Comparison of ENCODE assay signal across 32 cellular contexts in the genomic region with DNA sequence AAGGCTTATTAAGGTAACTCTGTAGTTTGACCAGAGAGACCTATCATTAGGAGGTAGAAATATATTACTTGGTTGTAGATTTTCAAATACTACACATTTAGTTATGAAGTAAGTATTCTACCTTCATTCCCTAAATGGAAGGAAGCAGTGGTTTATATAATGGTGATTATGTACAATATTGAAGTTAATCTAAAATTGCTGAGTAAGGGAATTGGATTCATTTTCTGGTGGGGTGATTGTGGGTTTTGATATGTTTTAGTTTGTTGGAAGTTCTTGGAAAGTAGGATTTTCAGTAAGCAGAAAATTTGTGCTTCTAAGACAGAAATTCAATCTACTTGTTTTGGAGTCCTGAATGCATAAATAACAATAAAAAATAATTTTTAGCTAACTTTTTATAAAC.
"Had no signal": no experiment of that assay in that cellular context is flagged by ENCODE, and none has a peak within 500 bp of the region (broad histone marks: within the 10 kb centered on the region; RNA-seq: fewer than 3 reads in every experiment).

No MANE protein-coding gene starts in this region.

- H3K36me3 ChIP-seq: adrenal gland, brain microvascular endothelial cell, breast epithelium had no signal

- ATAC-seq: activated CD8-positive, alpha-beta T cell treated with anti-CD3 and anti-CD28 coated beads for 36 hours; activated naive CD4-positive, alpha-beta T cell treated with anti-CD3 and anti-CD28 coated beads, Interleukin-2, amount 50 U/mL, for 72 hours; activated T-cell treated with anti-CD3 and anti-CD28 coated beads, Interleukin-2, amount 50 U/mL, for 4 hours; activated T-cell treated with anti-CD3 and anti-CD28 coated beads, Interleukin-2, amount 50 U/mL, for 72 hours; activated T-helper 17 cell treated with anti-CD3 and anti-CD28 coated beads, Interleukin-2, amount 50 U/mL, for 72 hours; body of pancreas had no signal

- H3K27ac ChIP-seq: adrenal gland, body of pancreas, brain microvascular endothelial cell, breast epithelium, VCaP had no signal

- H3K27me3 ChIP-seq: adrenal gland, body of pancreas, brain microvascular endothelial cell, breast epithelium had no signal

- H3K9me3 ChIP-seq: adrenal gland, body of pancreas, breast epithelium had no signal

- DNase-seq: activated B cell treated with CpG ODN at 0.5 μM for 24 hours; activated CD4-positive, alpha-beta memory T cell treated with anti-CD3 and anti-CD28 coated beads for 36 hours; activated CD4-positive, alpha-beta T cell treated with anti-CD3 and anti-CD28 coated beads for 4 hours; activated CD4-positive, alpha-beta T cell treated with anti-CD3 and anti-CD28 coated beads, Interleukin-2, amount 10 ng/mL, durations not matched to agents 24 days and 14 days; activated CD4-positive, alpha-beta T cell treated with anti-CD3 and anti-CD28 coated beads, Interleukin-2, amount 50 U/mL, for 1 hour; activated CD4-positive, alpha-beta T cell treated with anti-CD3 and anti-CD28 coated beads, Interleukin-2, amount 50 U/mL, for 4 hours; activated CD4-positive, CD25-positive, alpha-beta regulatory T cell treated with anti-CD3 and anti-CD28 coated beads, Interleukin-2, amount 50 U/mL, for 72 hours; activated CD8-positive, alpha-beta memory T cell treated with anti-CD3 and anti-CD28 coated beads, Interleukin-2, amount 50 U/mL, for 4 hours; activated CD8-positive, alpha-beta T cell treated with anti-CD3 and anti-CD28 coated beads for 36 hours; activated effector memory CD4-positive, alpha-beta T cell treated with anti-CD3 and anti-CD28 coated beads, Interleukin-2, amount 50 U/mL, for 16 hours; activated gamma-delta T cell treated with Interleukin-2 at 50 U/mL for 16 hours; activated naive CD4-positive, alpha-beta T cell; activated naive CD4-positive, alpha-beta T cell treated with anti-CD3 and anti-CD28 coated beads for 36 hours; activated naive CD4-positive, alpha-beta T cell treated with anti-CD3 and anti-CD28 coated beads, Interleukin-2, amount 50 U/mL, for 16 hours; activated naive CD8-positive, alpha-beta T cell treated with anti-CD3 and anti-CD28 coated beads for 36 hours; activated T-cell treated with anti-CD3 and anti-CD28 coated beads for 4 hours; activated T-cell treated with anti-CD3 and anti-CD28 coated beads, Interleukin-2, amount 50 U/mL, for 1 hour; activated T-cell treated with anti-CD3 and anti-CD28 coated beads, Interleukin-2, amount 50 U/mL, for 4 hours; activated T-cell treated with anti-CD3 and anti-CD28 coated beads, Interleukin-2, amount 50 U/mL, for 72 hours; adrenal gland; amniotic stem cell; aorta; body of pancreas; brain microvascular endothelial cell; central memory CD4-positive, alpha-beta T cell; T-helper 2 cell; T-helper 9 cell had no signal

- FAIRE-seq: TTC549 had no signal

- H3K4me3 ChIP-seq: adrenal gland, body of pancreas, breast epithelium had no signal

- H3K4me1 ChIP-seq: adrenal gland, body of pancreas, breast epithelium had no signal
